8 cellular contexts compared by ENCODE assay signal in the genomic region with DNA sequence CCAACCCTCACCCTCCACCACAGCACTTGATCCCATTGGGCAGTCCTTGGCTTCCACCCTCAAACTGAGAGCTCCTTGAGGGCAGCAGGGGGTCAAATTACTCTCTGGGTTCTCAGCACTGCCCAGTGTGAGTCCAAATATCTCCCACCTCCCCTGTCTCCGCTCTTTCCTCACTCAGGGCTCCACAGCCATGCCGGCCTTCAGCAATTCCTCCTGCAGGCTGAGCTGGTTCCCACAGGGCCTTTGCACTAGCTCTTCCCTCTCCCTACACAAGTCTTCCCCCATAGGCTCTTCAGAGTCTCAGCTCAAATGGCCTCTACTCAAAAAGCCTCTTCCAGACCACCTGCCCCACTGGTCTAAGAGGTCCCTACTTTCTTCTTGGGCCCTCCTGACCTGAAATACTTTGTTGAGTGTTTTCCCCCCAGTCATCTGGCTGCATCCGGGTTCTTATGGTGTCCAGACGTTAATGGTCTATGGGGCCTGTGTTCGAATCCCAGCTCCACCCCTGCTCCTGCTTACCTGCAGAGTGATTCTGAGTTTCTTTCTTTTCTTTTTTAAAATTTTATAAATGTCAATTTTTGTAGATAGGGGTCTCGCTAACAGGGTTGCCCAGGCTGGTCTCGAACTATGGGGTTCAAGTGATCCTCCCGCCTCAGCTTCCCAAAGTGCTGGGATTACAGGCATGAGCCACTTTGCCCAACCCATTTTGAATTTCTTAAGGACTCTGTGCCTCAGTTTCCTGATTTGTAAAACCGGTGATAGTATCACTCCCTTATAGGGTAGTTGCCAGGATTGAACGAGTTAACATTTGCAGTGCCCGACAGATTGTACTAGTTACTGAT. TPM values are rescaled to one million over a fixed set of nuclear protein-coding genes. Genes with fewer than 3 reads are reported as not detected.
DNase-seq lines count a peak whose midpoint lies in the region; ATAC-seq and TF ChIP-seq lines count a peak whose summit lies in the region.

No MANE protein-coding gene starts in this region.

- H3K9me3 ChIP-seq in MM.1S (replicated peaks; ENCODE audit: insufficient read depth, low read length): no peaks in the 10 kb centered on the region
- H3K9me3 ChIP-seq in ectodermal cell (ENCODE audit: control insufficient read depth, low read length): no peaks in the 10 kb centered on the region

- peak overlapping the region; percentile 94 to 96 (median 95) for H3K27ac Mint-ChIP-seq in nephron

- no peak for TF ChIP-seq CTCF in AG10803 (conservative IDR thresholded peaks at IDR 0.05; ENCODE audit: low read length)
- TF ChIP-seq CTCF in MM.1S (IDR thresholded peaks at IDR 0.05; ENCODE audit: low read length): no peak
- TF ChIP-seq CTCF in nephron (IDR thresholded peaks at IDR 0.05; ENCODE audit: unreplicated experiment in 3 of 3): no peak

- no peak overlapping the region for H3K27ac ChIP-seq in MM.1S (ENCODE audit: low read length)
- H3K27ac ChIP-seq in ectodermal cell (ENCODE audit: insufficient read depth, low read depth, low read length, poor library complexity, severe bottlenecking): no peak overlapping the region

- H3K9me3 Mint-ChIP-seq in nephron: peaks cover 2% of the 10 kb centered on the region

- H2AFZ ChIP-seq in MM.1S (ENCODE audit: low read length): peak overlapping the region; percentile 83

- H3K4me3 ChIP-seq in AG10803 (ENCODE audit: low read length) (peak overlapping the region; percentile 83), MM.1S (ENCODE audit: low read length) (peak overlapping the region; percentile 69), ectodermal cell (ENCODE audit: insufficient read depth, low read depth, low read length) (peak overlapping the region; percentile 73)

- DNase-seq in AG10803 (ENCODE audit: low read depth) (no peak), MM.1S (no peak), NCI-H128 (lab: John Stamatoyannopoulos, UW; ENCODE audit: unreplicated experiment) (no peak)

- H3K9me2 ChIP-seq in MM.1S (replicated peaks; ENCODE audit: insufficient read depth, low read length): no peaks in the 10 kb centered on the region

- peak overlapping the region; percentile 84 for H3K4me2 ChIP-seq in MM.1S (ENCODE audit: low read depth, low read length)

- H3K4me1 ChIP-seq in MM.1S (ENCODE audit: low read length): no peaks in the 10 kb centered on the region
- no peaks in the 10 kb centered on the region for H3K4me1 ChIP-seq in ectodermal cell (ENCODE audit: control insufficient read depth, insufficient read depth, low read length)

- WGBS in ectodermal cell, 2 experiments: 79% methylated on average over 11 of the region's 11 CpGs

- H3K27me3 ChIP-seq in MM.1S (replicated peaks; ENCODE audit: insufficient read depth, low read length): no peaks in the 10 kb centered on the region
- H3K27me3 ChIP-seq in ectodermal cell (ENCODE audit: control insufficient read depth, insufficient read depth, low read length, poor library complexity, severe bottlenecking): peaks cover 37% of the 10 kb centered on the region

- H3K36me3 ChIP-seq in MM.1S (replicated peaks; ENCODE audit: insufficient read depth, low read length) (no peaks in the 10 kb centered on the region), ectodermal cell (ENCODE audit: control insufficient read depth, insufficient read depth, low read length) (no peaks in the 10 kb centered on the region)

- H4K20me1 ChIP-seq in MM.1S (ENCODE audit: insufficient read depth, low read length): no peaks in the 10 kb centered on the region

- H3K4me3 Mint-ChIP-seq in nephron: peak overlapping the region; percentile 95 to 96 (median 95)

- ATAC-seq in GM21786 (IDR thresholded peaks at IDR 0.05; ENCODE audit: unreplicated experiment) (no peak), GM18867 (IDR thresholded peaks at IDR 0.05; ENCODE audit: unreplicated experiment) (no peak), HG02678 (IDR thresholded peaks at IDR 0.05; ENCODE audit: unreplicated experiment) (no peak)

- H3K9ac ChIP-seq in MM.1S (ENCODE audit: low read length): peak overlapping the region; percentile 46; the same call in 1 of the 2 replicates

- peaks cover 41% of the 10 kb centered on the region for H3K27me3 Mint-ChIP-seq in nephron (ENCODE audit: low read depth)

- peaks cover 37% of the 10 kb centered on the region for H3K4me1 Mint-ChIP-seq in nephron

- H3K36me3 Mint-ChIP-seq in nephron (ENCODE audit: low read depth): no peaks in the 10 kb centered on the region

- no peaks in the 10 kb centered on the region for H3K79me2 ChIP-seq in MM.1S (ENCODE audit: low read length)

- no peaks in the 10 kb centered on the region for H3F3A ChIP-seq in MM.1S (ENCODE audit: insufficient read depth, low read length)

RNA-seq across cellular contexts. Expression of a gene that starts 1.0 kb away (rescaled TPM):
- polyA plus RNA-seq in ectodermal cell (2013, experiment 1 of 4): 11.5 TPM
- polyA plus RNA-seq in ectodermal cell (2013, experiment 2 of 4): 8.2 TPM
- polyA plus RNA-seq in ectodermal cell (2013, experiment 3 of 4): 7.7 TPM
- 6.6 TPM for polyA plus RNA-seq in ectodermal cell (2013, experiment 4 of 4)

RNA-seq across cellular contexts. Expression of a gene that starts 44.2 kb away (rescaled TPM):
- 53.3 TPM for polyA plus RNA-seq in ectodermal cell (2013, experiment 1 of 4)
- polyA plus RNA-seq in ectodermal cell (2013, experiment 2 of 4): 56.2 TPM
- 51.2 TPM for polyA plus RNA-seq in ectodermal cell (2013, experiment 3 of 4)
- 54.8 TPM for polyA plus RNA-seq in ectodermal cell (2013, experiment 4 of 4)
